Comparison of ENCODE assay signal across 27 cellular contexts in genomic region chr5:37308796-37309195, GRCh38. TPM values are rescaled to one million over a fixed set of nuclear protein-coding genes. Genes with fewer than 3 reads are reported as not detected.
DNase-seq lines count a peak whose midpoint lies in the region; TF ChIP-seq lines count a peak whose summit lies in the region.
"Had no signal": no experiment of that assay in that cellular context is flagged by ENCODE, and none has a peak within 500 bp of the region (broad histone marks: within the 10 kb centered on the region; RNA-seq: fewer than 3 reads in every experiment).

No MANE protein-coding gene starts in this region.

- DNase-seq in AG20443 (ENCODE audit: low spot score) (peak; percentile 22), HAP-1 (ENCODE audit: low spot score in 2 of 2) (peak; percentile 14 to 70), adipocyte (ENCODE audit: low read depth) (peak; percentile 13), iris pigment epithelial cell (ENCODE audit: low read depth) (peak; percentile 90), ascending aorta (ENCODE audit: low spot score in 2 of 2) (no peak), type B pancreatic cell (ENCODE audit: extremely low spot score, unreplicated experiment) (no peak), 8988T (no peak)
- DNase-seq in stimulated activated naive CD4-positive, alpha-beta T cell (lab: John Stamatoyannopoulos, UW): no peak
- DNase-seq: activated CD4-positive, alpha-beta memory T cell treated with anti-CD3 and anti-CD28 coated beads, Interleukin-2, amount 10 ng/mL, durations not matched to agents 7 days and 5 days; activated CD8-positive, alpha-beta memory T cell treated with anti-CD3 and anti-CD28 coated beads, Interleukin-2, amount 50 U/mL, for 48 hours; activated naive CD4-positive, alpha-beta T cell treated with anti-CD3 and anti-CD28 coated beads, Interleukin-2, amount 50 U/mL, for 16 hours; anterior cingulate cortex; C1 segment of cervical spinal cord; COR-L47; endodermal cell; esophagus squamous epithelium; islet precursor cell; left ventricle myocardium inferior; NCI-H2081; NCI-H345; NCI-H82; nucleus accumbens; psoas muscle; RPMI8226; tibial artery had no signal

- H3K4me3 Mint-ChIP-seq in type B pancreatic cell: no peak overlapping the region
- H3K4me3 Mint-ChIP-seq: activated CD4-positive, alpha-beta memory T cell treated with anti-CD3 and anti-CD28 coated beads, Interleukin-2, amount 10 ng/mL, durations not matched to agents 7 days and 5 days; activated T-helper 17 cell treated with anti-CD3 and anti-CD28 coated beads, Interleukin-2, amount 50 U/mL, for 72 hours; dendritic cell treated with granulocyte-macrophage colony-stimulating factor and Interleukin-4, amounts not matched to agents 40 ng/mL and 50 ng/mL, for 4 days; endodermal cell had no signal

- H3K27me3 ChIP-seq in HAP-1 (ENCODE audit: low read depth) (no peaks in the 10 kb centered on the region), adipocyte (replicated peaks; ENCODE audit: control insufficient read depth, insufficient read depth, low read length) (no peaks in the 10 kb centered on the region), ascending aorta (no peaks in the 10 kb centered on the region)
- H3K27me3 ChIP-seq: esophagus squamous epithelium, tibial artery had no signal

- no peak overlapping the region for H3K9ac ChIP-seq in adipocyte (ENCODE audit: low read length)

- H3K27ac Mint-ChIP-seq in type B pancreatic cell: no peak overlapping the region
- H3K27ac Mint-ChIP-seq: activated CD4-positive, alpha-beta memory T cell treated with anti-CD3 and anti-CD28 coated beads, Interleukin-2, amount 10 ng/mL, durations not matched to agents 7 days and 5 days; activated T-helper 17 cell treated with anti-CD3 and anti-CD28 coated beads, Interleukin-2, amount 50 U/mL, for 72 hours; dendritic cell treated with granulocyte-macrophage colony-stimulating factor and Interleukin-4, amounts not matched to agents 40 ng/mL and 50 ng/mL, for 4 days; endodermal cell had no signal

- no peak overlapping the region for H3K27ac ChIP-seq in ascending aorta
- H3K27ac ChIP-seq: esophagus squamous epithelium, left ventricle myocardium inferior, psoas muscle, tibial artery had no signal

- in situ Hi-C loops in HAP-1 (cut with MboI; ENCODE audit: low sequenced_read_pairs): no loop called here

- no peak for TF ChIP-seq CTCF in ascending aorta (IDR thresholded peaks at IDR 0.05)
- TF ChIP-seq CTCF in type B pancreatic cell (conservative IDR thresholded peaks at IDR 0.05): no peak

- H3K36me3 ChIP-seq in HAP-1 (replicated peaks) (peaks cover 87% of the 10 kb centered on the region), adipocyte (ENCODE audit: control insufficient read depth, insufficient read depth, low read length, severe bottlenecking) (peaks cover 82% of the 10 kb centered on the region), ascending aorta (peaks cover 50 to 93% of the 10 kb centered on the region in 2 donors)

- H3K27me3 Mint-ChIP-seq in type B pancreatic cell: no peaks in the 10 kb centered on the region
- H3K27me3 Mint-ChIP-seq: activated CD4-positive, alpha-beta memory T cell treated with anti-CD3 and anti-CD28 coated beads, Interleukin-2, amount 10 ng/mL, durations not matched to agents 7 days and 5 days; activated T-helper 17 cell treated with anti-CD3 and anti-CD28 coated beads, Interleukin-2, amount 50 U/mL, for 72 hours; dendritic cell treated with granulocyte-macrophage colony-stimulating factor and Interleukin-4, amounts not matched to agents 40 ng/mL and 50 ng/mL, for 4 days had no signal

- H3K36me3 Mint-ChIP-seq in type B pancreatic cell: peaks cover 25% of the 10 kb centered on the region

- H3K9me3 Mint-ChIP-seq in type B pancreatic cell: no peaks in the 10 kb centered on the region
- H3K9me3 Mint-ChIP-seq: activated CD4-positive, alpha-beta memory T cell treated with anti-CD3 and anti-CD28 coated beads, Interleukin-2, amount 10 ng/mL, durations not matched to agents 7 days and 5 days; activated T-helper 17 cell treated with anti-CD3 and anti-CD28 coated beads, Interleukin-2, amount 50 U/mL, for 72 hours; dendritic cell treated with granulocyte-macrophage colony-stimulating factor and Interleukin-4, amounts not matched to agents 40 ng/mL and 50 ng/mL, for 4 days; endodermal cell had no signal

- no peaks in the 10 kb centered on the region for H3K4me1 Mint-ChIP-seq in type B pancreatic cell (ENCODE audit: unreplicated experiment)
- H3K4me1 Mint-ChIP-seq: activated CD4-positive, alpha-beta memory T cell treated with anti-CD3 and anti-CD28 coated beads, Interleukin-2, amount 10 ng/mL, durations not matched to agents 7 days and 5 days; activated T-helper 17 cell treated with anti-CD3 and anti-CD28 coated beads, Interleukin-2, amount 50 U/mL, for 72 hours had no signal

- intact Hi-C loops in ascending aorta (cut with DNase I): no loop called here

- no peaks in the 10 kb centered on the region for H3K9me3 ChIP-seq in HAP-1
- no peaks in the 10 kb centered on the region for H3K9me3 ChIP-seq in adipocyte (ENCODE audit: control insufficient read depth, low read length)
- no peaks in the 10 kb centered on the region for H3K9me3 ChIP-seq in ascending aorta
- H3K9me3 ChIP-seq: esophagus squamous epithelium, left ventricle myocardium inferior, psoas muscle, tibial artery had no signal

- H3K4me3 ChIP-seq in HAP-1 (no peak overlapping the region), adipocyte (ENCODE audit: low read length) (no peak overlapping the region), ascending aorta (no peak overlapping the region)
- H3K4me3 ChIP-seq: esophagus squamous epithelium, left ventricle myocardium inferior, psoas muscle, tibial artery had no signal

- peaks cover 7% of the 10 kb centered on the region for H3K4me1 ChIP-seq in HAP-1
- no peaks in the 10 kb centered on the region for H3K4me1 ChIP-seq in adipocyte (ENCODE audit: control insufficient read depth, insufficient read depth, low read length)
- no peaks in the 10 kb centered on the region for H3K4me1 ChIP-seq in ascending aorta
- H3K4me1 ChIP-seq: esophagus squamous epithelium, left ventricle myocardium inferior, psoas muscle, tibial artery had no signal

RNA-seq across cellular contexts. Expression of gene CPLANE1, which starts 59.6 kb away (rescaled TPM):
- total RNA-seq in ascending aorta: 13.1 TPM
- total RNA-seq in type B pancreatic cell (ENCODE audit: low replicate concordance): 21.4 and 23.1 TPM in 2 replicates

Comparison
In these comparisons a context has a peak if more than half of its experiments do, and no peak if none do; other contexts are left out.
1. DNase-seq: peak in AG20443 (single experiment), HAP-1 (2 of 2), adipocyte (single experiment) and iris pigment epithelial cell (single experiment); none in ascending aorta (0 of 2), stimulated activated naive CD4-positive, alpha-beta T cell (0 of 6), type B pancreatic cell (single experiment) and 8988T (single experiment).